Comparison of ENCODE assay signal across 9 cellular contexts in the genomic region with DNA sequence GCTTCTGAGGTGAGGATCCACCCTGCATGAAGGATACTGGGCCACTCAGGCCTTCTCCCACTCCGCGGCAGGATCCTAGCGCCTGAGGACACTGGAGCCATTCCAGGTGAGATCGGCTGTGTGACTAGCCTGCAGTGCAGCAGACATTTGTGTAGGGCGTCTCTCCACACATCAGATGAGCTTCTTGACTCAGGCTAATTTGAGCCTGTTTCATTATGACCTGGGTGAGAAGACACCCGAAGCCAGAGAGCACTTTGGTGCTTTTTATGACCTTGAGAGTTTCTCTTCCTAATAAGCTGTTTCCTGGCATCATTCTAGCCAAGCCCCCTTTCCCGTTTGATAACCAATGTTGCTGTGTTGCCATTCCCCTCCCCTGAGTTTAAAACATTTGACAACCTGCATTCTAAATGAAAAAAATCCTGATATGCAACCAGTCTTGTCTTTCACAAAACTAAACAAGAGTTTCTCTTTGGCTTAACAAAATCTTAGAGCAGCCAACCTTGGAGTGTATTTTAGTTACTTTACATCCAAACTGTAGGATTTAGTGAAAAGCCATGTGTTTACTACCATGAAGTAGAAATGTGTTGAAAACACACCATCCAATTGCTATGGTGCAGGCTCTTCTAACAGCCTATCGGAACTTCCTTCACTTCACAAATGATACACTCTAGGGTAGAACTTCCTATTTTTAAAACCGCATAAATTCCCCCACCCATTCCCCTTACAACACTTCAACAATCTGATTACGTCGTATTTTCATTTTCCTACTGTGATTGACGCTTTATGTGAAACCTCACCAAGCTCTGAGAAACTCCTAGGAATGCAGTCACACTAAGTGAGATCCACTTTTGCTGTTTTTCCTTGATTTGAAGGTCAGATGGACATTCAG.
DNase-seq lines count a peak whose midpoint lies in the region; ATAC-seq and TF ChIP-seq lines count a peak whose summit lies in the region.
"Had no signal": no experiment of that assay in that cellular context is flagged by ENCODE, and none has a peak within 500 bp of the region (broad histone marks: within the 10 kb centered on the region; RNA-seq: fewer than 3 reads in every experiment).

No MANE protein-coding gene starts in this region.

- CTCF ChIA-PET in activated CD4-positive, alpha-beta T cell treated with anti-CD3 and anti-CD28 coated beads for 36 hours (lab: Charles Lee): interaction anchor here (0.7 to 0.8 kb wide), 2 partner anchors 54 to 136 kb away, joined by 3 read pairs; no protein-coding TSS in a partner anchor

- H4K20me1 ChIP-seq in OCI-LY3 (ENCODE audit: insufficient read depth, low read length) (no peaks in the 10 kb centered on the region), H9 (ENCODE audit: control insufficient read depth, insufficient read depth, insufficient read length) (no peaks in the 10 kb centered on the region)

- POLR2A ChIA-PET in activated CD4-positive, alpha-beta T cell treated with anti-CD3 and anti-CD28 coated beads for 36 hours (lab: Charles Lee): interaction anchor here (0.6 to 0.9 kb wide), 2 partner anchors 28 to 433 kb away, joined by 3 to 4 read pairs; no protein-coding TSS in a partner anchor

- H4K8ac ChIP-seq in H9 (replicated peaks; ENCODE audit: insufficient read length, low read depth, low read length) (no peak overlapping the region), mesenchymal stem cell (ENCODE audit: low read length) (no peak overlapping the region)

- H4K91ac ChIP-seq in H9 (ENCODE audit: insufficient read length, low read depth, low read length): no peak overlapping the region
- no peak overlapping the region for H4K91ac ChIP-seq in mesenchymal stem cell (ENCODE audit: low read length)

- H2BK20ac ChIP-seq in H9 (ENCODE audit: low read depth, low read length, poor library complexity, severe bottlenecking): no peak overlapping the region

- no peaks in the 10 kb centered on the region for H3K36me3 ChIP-seq in OCI-LY3 (replicated peaks; ENCODE audit: low read depth, low read length)
- H3K36me3 ChIP-seq in mesenchymal stem cell (ENCODE audit: control insufficient read depth in 1 of 2, insufficient read depth in 2 of 2, low read depth in 1 of 2, low read length in 2 of 2): no peaks in the 10 kb centered on the region

- intact Hi-C loops in activated CD4-positive, alpha-beta T cell treated with anti-CD3 and anti-CD28 coated beads for 36 hours (cut with DNase I, micrococcal nuclease): loop anchor here in 1 of 2 experiments (2.0 kb wide), 1 partner anchor 30 kb away; no protein-coding TSS in a partner anchor

- peak; percentile 49 for DNase-seq in activated CD4-positive, alpha-beta T cell treated with anti-CD3 and anti-CD28 coated beads for 36 hours
- DNase-seq in activated CD4-positive, alpha-beta T cell treated with anti-CD3 and anti-CD28 coated beads for 4 hours: no peak
- DNase-seq in nephron progenitor cell (no peak), SW 1271 (lab: John Stamatoyannopoulos, UW) (no peak), H9 (no peak), mesenchymal stem cell (no peak)

- H2BK120ac ChIP-seq in H9 (ENCODE audit: low read depth, low read length, poor library complexity, severe bottlenecking) (no peak overlapping the region), mesenchymal stem cell (ENCODE audit: low read depth, low read length) (no peak overlapping the region)

- H2BK5ac ChIP-seq in H9 (ENCODE audit: insufficient read length, low read length): no peak overlapping the region
- H2BK5ac ChIP-seq in mesenchymal stem cell (ENCODE audit: low read depth, low read length, poor library complexity, severe bottlenecking): no peak overlapping the region

- no peak overlapping the region for H3K23ac ChIP-seq in H9 (ENCODE audit: insufficient read length, low read depth, low read length)
- no peak overlapping the region for H3K23ac ChIP-seq in mesenchymal stem cell (ENCODE audit: low read length in 2 of 2)

- no peak overlapping the region for H3K56ac ChIP-seq in H9 (ENCODE audit: insufficient read length, low read depth, low read length)

- H3K9me3 Mint-ChIP-seq in activated CD4-positive, alpha-beta T cell treated with anti-CD3 and anti-CD28 coated beads for 36 hours (ENCODE audit: low read depth): no peaks in the 10 kb centered on the region
- H3K9me3 Mint-ChIP-seq in nephron progenitor cell (peaks cover 7% of the 10 kb centered on the region), H9 (0 out of 5 replicates have a peak, but pooled peaks cover 0 to 1% of the 10 kb centered on the region in 2 experiments)

- H3K79me2 ChIP-seq in OCI-LY3 (ENCODE audit: low read length) (no peaks in the 10 kb centered on the region), H9 (ENCODE audit: insufficient read depth, low read length) (no peaks in the 10 kb centered on the region)

- H3K27ac ChIP-seq in OCI-LY3 (ENCODE audit: low read length): peak overlapping the region; percentile 97
- no peak overlapping the region for H3K27ac ChIP-seq in H9 (ENCODE audit: insufficient read length, low read depth, low read length)
- no peak overlapping the region for H3K27ac ChIP-seq in mesenchymal stem cell (ENCODE audit: low read length, poor library complexity, severe bottlenecking)

- H3K79me1 ChIP-seq in H9 (ENCODE audit: insufficient read depth, low read depth, low read length, poor library complexity, severe bottlenecking) (no peaks in the 10 kb centered on the region), mesenchymal stem cell (replicated peaks; ENCODE audit: low read length, poor library complexity, severe bottlenecking) (no peaks in the 10 kb centered on the region)

- TF ChIP-seq CTCF in OCI-LY3 (IDR thresholded peaks at IDR 0.05; ENCODE audit: low read depth, low read length) (no peak), nephron progenitor cell (IDR thresholded peaks at IDR 0.05) (no peak), H9 (conservative IDR thresholded peaks at IDR 0.05) (no peak)

- H3K27me3 ChIP-seq in OCI-LY3 (ENCODE audit: low read depth, low read length) (no peaks in the 10 kb centered on the region), H9 (ENCODE audit: insufficient read depth, low read length) (no peaks in the 10 kb centered on the region), mesenchymal stem cell (ENCODE audit: control insufficient read depth in 1 of 2, insufficient read depth in 1 of 2, low read length in 2 of 2) (no peaks in the 10 kb centered on the region)

- ATAC-seq in activated CD4-positive, alpha-beta T cell treated with anti-CD3 and anti-CD28 coated beads for 36 hours: peak; percentile 88
- peak; percentile 86 for ATAC-seq in HG02763 (IDR thresholded peaks at IDR 0.05; ENCODE audit: unreplicated experiment)

- H2BK12ac ChIP-seq in H9 (ENCODE audit: insufficient read length, low read depth, low read length) (no peak overlapping the region), mesenchymal stem cell (ENCODE audit: low read length in 2 of 2) (no peak overlapping the region)

- peaks cover 34% of the 10 kb centered on the region for H3K4me1 Mint-ChIP-seq in activated CD4-positive, alpha-beta T cell treated with anti-CD3 and anti-CD28 coated beads for 36 hours
- peaks cover 32% of the 10 kb centered on the region for H3K4me1 Mint-ChIP-seq in nephron progenitor cell
- peaks cover 22 to 33% of the 10 kb centered on the region in 2 experiments for H3K4me1 Mint-ChIP-seq in H9

- no peak overlapping the region for H3K18ac ChIP-seq in H9 (ENCODE audit: insufficient read length, low read depth, low read length)
- no peak overlapping the region for H3K18ac ChIP-seq in mesenchymal stem cell (ENCODE audit: low read depth in 1 of 2, low read length in 2 of 2)

- H3K36me3 Mint-ChIP-seq in activated CD4-positive, alpha-beta T cell treated with anti-CD3 and anti-CD28 coated beads for 36 hours (ENCODE audit: low read depth): no peaks in the 10 kb centered on the region
- H3K36me3 Mint-ChIP-seq in nephron progenitor cell (ENCODE audit: low read depth) (no peaks in the 10 kb centered on the region), H9 (ENCODE audit: insufficient read depth in 1 of 3, low read depth in 3 of 3) (peaks cover 0 to 4% (median 4%) of the 10 kb centered on the region in 3 experiments; a peak in 2 of 7 replicates)
- H3K36me3 Mint-ChIP-seq: brain had no signal

- H2AK5ac ChIP-seq in H9 (ENCODE audit: insufficient read length, low read length): no peak overlapping the region
- no peak overlapping the region for H2AK5ac ChIP-seq in mesenchymal stem cell (ENCODE audit: low read length, severe bottlenecking)

- H3T11ph ChIP-seq in H9 (ENCODE audit: low read length): no peak overlapping the region

- whole genome bisulfite sequencing in H9 (ENCODE audit: extremely low coverage, insufficient read length, low lambda C conversion rate): 100% methylated on average over 4 of the region's 12 CpGs
- WGBS in mesenchymal stem cell: 74% methylated on average over 12 of the region's 12 CpGs

- peak overlapping the region; percentile 83 for H3K27ac Mint-ChIP-seq in activated CD4-positive, alpha-beta T cell treated with anti-CD3 and anti-CD28 coated beads for 36 hours
- H3K27ac Mint-ChIP-seq in nephron progenitor cell (peak overlapping the region; percentile 51), H9 (no peak overlapping the region)
- H3K27ac Mint-ChIP-seq: brain had no signal

- H4K5ac ChIP-seq in H9 (ENCODE audit: insufficient read length, low read depth, low read length): no peak overlapping the region

- H3K4me1 ChIP-seq in OCI-LY3 (ENCODE audit: low read length): peaks cover 49% of the 10 kb centered on the region
- peaks cover 4% of the 10 kb centered on the region; the same call in 1 of the 2 replicates for H3K4me1 ChIP-seq in H9 (ENCODE audit: insufficient read depth, low read length)
- peaks cover 3% of the 10 kb centered on the region for H3K4me1 ChIP-seq in mesenchymal stem cell (ENCODE audit: control insufficient read depth, insufficient read depth, low read depth, low read length)

- peak overlapping the region; percentile 97 for H3K4me2 ChIP-seq in OCI-LY3 (ENCODE audit: low read length)
- no peak overlapping the region for H3K4me2 ChIP-seq in H9 (ENCODE audit: insufficient read depth, insufficient read length, low read length)
- H3K4me2 ChIP-seq in mesenchymal stem cell (ENCODE audit: low read length, poor library complexity, severe bottlenecking): no peak overlapping the region

- H3K23me2 ChIP-seq in H9 (ENCODE audit: insufficient read length, low read depth, low read length, poor library complexity, severe bottlenecking): no peaks in the 10 kb centered on the region

- no peak overlapping the region for H2BK15ac ChIP-seq in H9 (ENCODE audit: low read depth, low read length)
- no peak overlapping the region for H2BK15ac ChIP-seq in mesenchymal stem cell (ENCODE audit: low read depth, poor library complexity, severe bottlenecking)

- H2AFZ ChIP-seq in OCI-LY3 (ENCODE audit: low read depth, low read length) (no peak overlapping the region), H9 (ENCODE audit: low read length) (no peak overlapping the region), mesenchymal stem cell (ENCODE audit: low read depth, low read length) (no peak overlapping the region)

- H3K14ac ChIP-seq in H9 (ENCODE audit: insufficient read depth, low read length) (no peak overlapping the region), mesenchymal stem cell (ENCODE audit: low read length in 2 of 2) (no peak overlapping the region)

- H3K4me3 ChIP-seq in OCI-LY3 (ENCODE audit: low read length): peak overlapping the region; percentile 77
- no peak overlapping the region for H3K4me3 ChIP-seq in mesenchymal stem cell (ENCODE audit: insufficient read depth in 1 of 2, low read depth in 1 of 2, low read length in 2 of 2)

- H3K4ac ChIP-seq in H9 (ENCODE audit: low read depth, low read length): no peak overlapping the region
- H3K4ac ChIP-seq in mesenchymal stem cell (ENCODE audit: low read depth in 1 of 2, low read length in 2 of 2): no peak overlapping the region

- H3K9me3 ChIP-seq in OCI-LY3 (ENCODE audit: insufficient read depth, low read length) (no peaks in the 10 kb centered on the region), H9 (ENCODE audit: control insufficient read depth, low read depth, low read length) (no peaks in the 10 kb centered on the region), mesenchymal stem cell (ENCODE audit: control insufficient read depth, low read length) (no peaks in the 10 kb centered on the region)

- H3K9ac ChIP-seq in OCI-LY3 (ENCODE audit: low read length): peak overlapping the region; percentile 86
- H3K9ac ChIP-seq in H9 (ENCODE audit: extremely low read depth, insufficient read length, low read length): no peak overlapping the region
- no peak overlapping the region for H3K9ac ChIP-seq in mesenchymal stem cell (ENCODE audit: low read length)

- peak overlapping the region; percentile 28 for H3K4me3 Mint-ChIP-seq in activated CD4-positive, alpha-beta T cell treated with anti-CD3 and anti-CD28 coated beads for 36 hours
- no peak overlapping the region for H3K4me3 Mint-ChIP-seq in nephron progenitor cell
- H3K4me3 Mint-ChIP-seq in H9: no peak overlapping the region
- H3K4me3 Mint-ChIP-seq: brain had no signal

- no peaks in the 10 kb centered on the region for H3K27me3 Mint-ChIP-seq in activated CD4-positive, alpha-beta T cell treated with anti-CD3 and anti-CD28 coated beads for 36 hours
- peaks cover 15% of the 10 kb centered on the region for H3K27me3 Mint-ChIP-seq in nephron progenitor cell (ENCODE audit: low read depth, poor library complexity)
- H3K27me3 Mint-ChIP-seq in H9 (ENCODE audit: low read depth): no peaks in the 10 kb centered on the region; the same call in 1 of the 2 replicates

Comparison
In these comparisons a context has a peak if more than half of its experiments do, and no peak if none do; other contexts are left out.
1. H3K27ac Mint-ChIP-seq: peak in activated CD4-positive, alpha-beta T cell treated with anti-CD3 and anti-CD28 coated beads for 36 hours (single experiment) and nephron progenitor cell (single experiment); none in H9 (0 of 3).